In genomic region chr16:15874745-15875314, GRCh38 we compare ENCODE assay signal across 8 cellular contexts. TPM values are rescaled to one million over a fixed set of nuclear protein-coding genes. Genes with fewer than 3 reads are reported as not detected.
DNase-seq lines count a peak whose midpoint lies in the region; ATAC-seq and TF ChIP-seq lines count a peak whose summit lies in the region.

No MANE protein-coding gene starts in this region.

- H3K27ac ChIP-seq in H9 (ENCODE audit: insufficient read length, low read depth, low read length) (no peak overlapping the region), SJSA1 (no peak overlapping the region), fibroblast of lung (ENCODE audit: insufficient read depth, low read length) (no peak overlapping the region), neuronal stem cell (replicated peaks; ENCODE audit: low read length) (no peak overlapping the region)

- peak overlapping the region in 1 of 3 experiments; percentile 72; a peak in 2 of 7 replicates for H3K27ac Mint-ChIP-seq in H9

- TF ChIP-seq CTCF in H9 (conservative IDR thresholded peaks at IDR 0.05) (peak; percentile 84), fibroblast of lung (conservative IDR thresholded peaks at IDR 0.05 in 1 of 2, IDR thresholded peaks at IDR 0.05 in 1 of 2; ENCODE audit: low read depth in 1 of 2, low read length in 2 of 2) (peak; percentile 88 to 97)

- H2AFZ ChIP-seq in H9 (ENCODE audit: low read length) (no peak overlapping the region), fibroblast of lung (ENCODE audit: low read length) (peak overlapping the region; percentile 72), neuronal stem cell (ENCODE audit: low read length) (no peak overlapping the region)

- no peaks in the 10 kb centered on the region for H3K27me3 Mint-ChIP-seq in H9 (ENCODE audit: low read depth)

- ATAC-seq in HG02610 (IDR thresholded peaks at IDR 0.05; ENCODE audit: unreplicated experiment) (no peak), GM21447 (IDR thresholded peaks at IDR 0.05; ENCODE audit: unreplicated experiment) (no peak)

- H2BK120ac ChIP-seq in H9 (ENCODE audit: low read depth, low read length, poor library complexity, severe bottlenecking) (no peak overlapping the region), neuronal stem cell (ENCODE audit: low read depth, low read length) (no peak overlapping the region)

- H3K23me2 ChIP-seq in H9 (ENCODE audit: insufficient read length, low read depth, low read length, poor library complexity, severe bottlenecking), result no peaks in the 10 kb centered on the region

- H3K27me3 ChIP-seq in H9 (ENCODE audit: insufficient read depth, low read length) (no peaks in the 10 kb centered on the region), SJSA1 (replicated peaks) (no peaks in the 10 kb centered on the region), fibroblast of lung (ENCODE audit: control insufficient read depth, insufficient read depth, low read length) (no peaks in the 10 kb centered on the region), neuronal stem cell (ENCODE audit: control insufficient read depth in 3 of 3, insufficient read depth in 3 of 3, low read depth in 1 of 3, low read length in 3 of 3) (no peaks in the 10 kb centered on the region)

- H3K9me3 ChIP-seq in H9 (ENCODE audit: control insufficient read depth, low read depth, low read length) (no peaks in the 10 kb centered on the region), SJSA1 (replicated peaks) (no peaks in the 10 kb centered on the region), fibroblast of lung (ENCODE audit: control insufficient read depth, insufficient read depth, low read depth, low read length) (no peaks in the 10 kb centered on the region), neuronal stem cell (replicated peaks in 1 of 2; ENCODE audit: control insufficient read depth in 2 of 2, insufficient read depth in 1 of 2, low read depth in 1 of 2, low read length in 2 of 2) (no peaks in the 10 kb centered on the region)

- H3K23ac ChIP-seq in H9 (ENCODE audit: insufficient read length, low read depth, low read length) (no peak overlapping the region), neuronal stem cell (ENCODE audit: low read depth, low read length, poor library complexity) (no peak overlapping the region)

- H4K91ac ChIP-seq in H9 (ENCODE audit: insufficient read length, low read depth, low read length), result no peak overlapping the region
- no peak overlapping the region for H4K91ac ChIP-seq in neuronal stem cell (ENCODE audit: low read depth, low read length, poor library complexity)

- H3K4me3 Mint-ChIP-seq in H9, result no peak overlapping the region

- H3K9ac ChIP-seq in H9 (ENCODE audit: extremely low read depth, insufficient read length, low read length) (no peak overlapping the region), fibroblast of lung (ENCODE audit: insufficient read depth, low read length) (no peak overlapping the region), neuronal stem cell (ENCODE audit: low read depth, low read length, poor library complexity) (no peak overlapping the region)

- H2BK12ac ChIP-seq in H9 (ENCODE audit: insufficient read length, low read depth, low read length), result no peak overlapping the region
- H2BK12ac ChIP-seq in neuronal stem cell (ENCODE audit: low read length), result no peak overlapping the region

- no peak overlapping the region for H3K18ac ChIP-seq in H9 (ENCODE audit: insufficient read length, low read depth, low read length)
- no peak overlapping the region for H3K18ac ChIP-seq in neuronal stem cell (ENCODE audit: low read length)

- H3K79me2 ChIP-seq in H9 (ENCODE audit: insufficient read depth, low read length) (no peaks in the 10 kb centered on the region), fibroblast of lung (ENCODE audit: control insufficient read depth, insufficient read depth, low read length) (peaks cover 11% of the 10 kb centered on the region)

- no peak overlapping the region for H3K56ac ChIP-seq in H9 (ENCODE audit: insufficient read length, low read depth, low read length)

- no peaks in the 10 kb centered on the region for H3K4me1 ChIP-seq in H9 (ENCODE audit: insufficient read depth, low read length)
- H3K4me1 ChIP-seq in SJSA1 (replicated peaks), result peaks cover 19% of the 10 kb centered on the region
- peaks cover 3% of the 10 kb centered on the region for H3K4me1 ChIP-seq in fibroblast of lung (ENCODE audit: control insufficient read depth, extremely low read depth, insufficient read depth, low read length)
- H3K4me1 ChIP-seq in neuronal stem cell (ENCODE audit: control insufficient read depth in 2 of 2, insufficient read depth in 1 of 2, low read depth in 1 of 2, low read length in 2 of 2), result no peaks in the 10 kb centered on the region

- H2BK20ac ChIP-seq in H9 (ENCODE audit: low read depth, low read length, poor library complexity, severe bottlenecking), result no peak overlapping the region

- peaks cover 5 to 60% (median 51%) of the 10 kb centered on the region in 3 experiments; a peak in 6 of 7 replicates for H3K36me3 Mint-ChIP-seq in H9 (ENCODE audit: insufficient read depth in 1 of 3, low read depth in 3 of 3)

- H4K8ac ChIP-seq in H9 (replicated peaks; ENCODE audit: insufficient read length, low read depth, low read length) (no peak overlapping the region), neuronal stem cell (ENCODE audit: low read depth, low read length) (no peak overlapping the region)

- peaks cover 69% of the 10 kb centered on the region for H3K36me3 ChIP-seq in SJSA1
- H3K36me3 ChIP-seq in fibroblast of lung (ENCODE audit: control insufficient read depth, insufficient read depth, low read length), result peaks cover 1% of the 10 kb centered on the region
- H3K36me3 ChIP-seq in neuronal stem cell (replicated peaks in 1 of 2; ENCODE audit: control insufficient read depth in 2 of 2, insufficient read depth in 2 of 2, low read length in 2 of 2), result peaks cover 7 to 78% of the 10 kb centered on the region in 2 donors

- H4K5ac ChIP-seq in H9 (ENCODE audit: insufficient read length, low read depth, low read length), result no peak overlapping the region

- no peak overlapping the region for H3T11ph ChIP-seq in H9 (ENCODE audit: low read length)

- H3K4ac ChIP-seq in H9 (ENCODE audit: low read depth, low read length) (no peak overlapping the region), neuronal stem cell (ENCODE audit: low read length) (no peak overlapping the region)

- no peak overlapping the region for H2AK5ac ChIP-seq in H9 (ENCODE audit: insufficient read length, low read length)
- no peak overlapping the region for H2AK5ac ChIP-seq in neuronal stem cell (ENCODE audit: low read depth, low read length)

- H3K79me1 ChIP-seq in H9 (ENCODE audit: insufficient read depth, low read depth, low read length, poor library complexity, severe bottlenecking) (no peaks in the 10 kb centered on the region), neuronal stem cell (ENCODE audit: low read depth, low read length) (peaks cover 3% of the 10 kb centered on the region)

- no CpG with 5 or more reads among the region's 7 CpGs for WGBS in H9 (ENCODE audit: extremely low coverage, insufficient read length, low lambda C conversion rate)
- no CpG with 5 or more reads among the region's 7 CpGs for WGBS in neuronal stem cell (ENCODE audit: extremely low coverage in 2 of 2, insufficient read length in 2 of 2, insufficient replicate concordance in 1 of 2), 2 donors

- H3K14ac ChIP-seq in H9 (ENCODE audit: insufficient read depth, low read length) (no peak overlapping the region; the same call in 1 of the 2 replicates), neuronal stem cell (ENCODE audit: low read length) (no peak overlapping the region)

- H3K4me2 ChIP-seq in H9 (ENCODE audit: insufficient read depth, insufficient read length, low read length), result no peak overlapping the region
- H3K4me2 ChIP-seq in fibroblast of lung (ENCODE audit: extremely low read depth, insufficient read depth, low read length), result no peak overlapping the region
- no peak overlapping the region for H3K4me2 ChIP-seq in neuronal stem cell (ENCODE audit: insufficient read depth, low read length, poor library complexity, severe bottlenecking)

- peak; percentile 33 for DNase-seq in CD1c-positive myeloid dendritic cell (ENCODE audit: extremely low spot score)
- DNase-seq in H9, result peak; percentile 57
- DNase-seq in SJSA1 (ENCODE audit: low read depth in 1 of 2, low spot score in 2 of 2), result peak; percentile 56 to 68
- peak; percentile 64 to 87 for DNase-seq in fibroblast of lung (ENCODE audit: low read depth in 2 of 2)
- peak; percentile 31 for DNase-seq in neuronal stem cell (ENCODE audit: low spot score)
- DNase-seq in T-helper 2 cell, result no peak

- H2BK15ac ChIP-seq in H9 (ENCODE audit: low read depth, low read length), result no peak overlapping the region; the same call in 1 of the 2 replicates
- no peak overlapping the region for H2BK15ac ChIP-seq in neuronal stem cell (ENCODE audit: low read length)

- 0 out of 4 replicates have a peak, but pooled peaks cover 0 to 2% of the 10 kb centered on the region in 2 experiments for H3K4me1 Mint-ChIP-seq in H9

- no peak overlapping the region for H3K4me3 ChIP-seq in SJSA1
- H3K4me3 ChIP-seq in fibroblast of lung (replicated peaks in 1 of 4; ENCODE audit: control extremely low read depth in 1 of 4, insufficient read depth in 1 of 4, low read depth in 3 of 4, low read length in 4 of 4), result no peak overlapping the region
- H3K4me3 ChIP-seq in neuronal stem cell (ENCODE audit: low read length in 2 of 2), result no peak overlapping the region

- H4K20me1 ChIP-seq in H9 (ENCODE audit: control insufficient read depth, insufficient read depth, insufficient read length) (no peaks in the 10 kb centered on the region), fibroblast of lung (ENCODE audit: control insufficient read depth, extremely low read depth, insufficient read depth, low read length) (no peaks in the 10 kb centered on the region)

- H3K9me3 Mint-ChIP-seq in H9, result no peaks in the 10 kb centered on the region

- H2BK5ac ChIP-seq in H9 (ENCODE audit: insufficient read length, low read length) (no peak overlapping the region), neuronal stem cell (ENCODE audit: low read length) (no peak overlapping the region)

RNA-seq across cellular contexts. Expression of gene CEP20, which starts 13.6 kb away (rescaled TPM):
- total RNA-seq in H9 (2021), result 36.9 and 43.8 TPM in 2 replicates
- 142 and 150 TPM in 2 replicates for total RNA-seq in SJSA1 (2014; rRNA removed; shearing (Covaris generic))
- total RNA-seq in fibroblast of lung, result 56.2 and 60.9 TPM in 2 replicates
- polyA plus RNA-seq in fibroblast of lung, result 42.9 and 56.6 TPM in 2 replicates
- 30.8 and 37.4 TPM in 2 replicates for polyA plus RNA-seq in fibroblast of lung (2012)
- 5.9 and 15.1 TPM in 2 replicates for polyA minus RNA-seq in fibroblast of lung (ENCODE audit: low replicate concordance)
- 34.5 TPM for polyA plus RNA-seq in neuronal stem cell (2013, experiment 1 of 2)
- 35.7 TPM for polyA plus RNA-seq in neuronal stem cell (2013, experiment 2 of 2)

RNA-seq across cellular contexts. Expression of gene MYH11, which starts 18.0 kb away (rescaled TPM):
- total RNA-seq in H9 (2021), result 0.42 and 0.88 TPM in 2 replicates
- total RNA-seq in SJSA1 (2014; rRNA removed; shearing (Covaris generic)), result 0.03 and 0.16 TPM in 2 replicates
- total RNA-seq in fibroblast of lung, result 14.5 and 28.8 TPM in 2 replicates
- 1.3 and 1.9 TPM in 2 replicates for polyA plus RNA-seq in fibroblast of lung
- polyA plus RNA-seq in fibroblast of lung (2012), result 6.5 and 7.1 TPM in 2 replicates
- polyA minus RNA-seq in fibroblast of lung (ENCODE audit: low replicate concordance), result 3.1 and 3.8 TPM in 2 replicates
- polyA plus RNA-seq in neuronal stem cell (2013, experiment 1 of 2), result 0.26 TPM
- polyA plus RNA-seq in neuronal stem cell (2013, experiment 2 of 2), result 0.24 TPM

Comparison
In these comparisons a context has a peak if more than half of its experiments do, and no peak if none do; other contexts are left out.
1. DNase-seq: peak in CD1c-positive myeloid dendritic cell (single experiment), H9 (single experiment), SJSA1 (2 of 2), fibroblast of lung (2 of 2) and neuronal stem cell (single experiment); none in T-helper 2 cell (0 of 5).